In genomic region chr7:127718325-127718724, GRCh38 we compare ENCODE assay signal across 19 cellular contexts.
"Had no signal": no experiment of that assay in that cellular context is flagged by ENCODE, and none has a peak within 500 bp of the region (broad histone marks: within the 10 kb centered on the region; RNA-seq: fewer than 3 reads in every experiment).

No MANE protein-coding gene starts in this region.

- DNase-seq: activated CD4-positive, alpha-beta T cell treated with anti-CD3 and anti-CD28 coated beads, Interleukin-2, amount 10 ng/mL, durations not matched to agents 7 days and 5 days; activated CD8-positive, alpha-beta T cell treated with anti-CD3 and anti-CD28 coated beads, Interleukin-2, amount 10 ng/mL, durations not matched to agents 7 days and 5 days; activated gamma-delta T cell treated with Interleukin-2 at 50 U/mL for 16 hours; cerebellar nuclear complex; cortex of kidney; foreskin fibroblast; kidney; left ventricle myocardium inferior; midbrain; stimulated activated CD4-positive, alpha-beta T cell treated with anti-CD3 and anti-CD28 coated beads, Interleukin-2, amount 100 ng/mL, for 48 hours; stimulated activated CD8-positive, alpha-beta memory T cell treated with anti-CD3 and anti-CD28 coated beads, Interleukin-4, amount 100 ng/mL, for 48 hours; stimulated activated naive CD4-positive, alpha-beta T cell; thyroid gland had no signal

- H3K36me3 ChIP-seq: breast epithelium had no signal

- ATAC-seq: activated CD8-positive, alpha-beta T cell treated with anti-CD3 and anti-CD28 coated beads, Interleukin-2, amount 10 ng/mL, durations not matched to agents 7 days and 5 days; natural killer cell treated with Interleukin-12 subunit alpha and Interleukin-12 subunit beta and Interleukin-15 and Interleukin-18, amount 100 ng/mL, for 72 hours; sciatic nerve; SK-N-SH treated with all-trans-retinoic acid at 6 μM for 48 hours had no signal

- H3K27me3 ChIP-seq: breast epithelium, thyroid gland had no signal

- H3K9me3 ChIP-seq: breast epithelium, left ventricle myocardium inferior, thyroid gland had no signal

- H3K27ac ChIP-seq: breast epithelium, left ventricle myocardium inferior, parathyroid adenoma, thyroid gland had no signal

- H3K4me1 ChIP-seq: breast epithelium, left ventricle myocardium inferior, parathyroid adenoma had no signal

- H3K4me3 ChIP-seq: breast epithelium, left ventricle myocardium inferior, smooth muscle cell, thyroid gland had no signal
